20 cellular contexts compared by ENCODE assay signal in the genomic region with DNA sequence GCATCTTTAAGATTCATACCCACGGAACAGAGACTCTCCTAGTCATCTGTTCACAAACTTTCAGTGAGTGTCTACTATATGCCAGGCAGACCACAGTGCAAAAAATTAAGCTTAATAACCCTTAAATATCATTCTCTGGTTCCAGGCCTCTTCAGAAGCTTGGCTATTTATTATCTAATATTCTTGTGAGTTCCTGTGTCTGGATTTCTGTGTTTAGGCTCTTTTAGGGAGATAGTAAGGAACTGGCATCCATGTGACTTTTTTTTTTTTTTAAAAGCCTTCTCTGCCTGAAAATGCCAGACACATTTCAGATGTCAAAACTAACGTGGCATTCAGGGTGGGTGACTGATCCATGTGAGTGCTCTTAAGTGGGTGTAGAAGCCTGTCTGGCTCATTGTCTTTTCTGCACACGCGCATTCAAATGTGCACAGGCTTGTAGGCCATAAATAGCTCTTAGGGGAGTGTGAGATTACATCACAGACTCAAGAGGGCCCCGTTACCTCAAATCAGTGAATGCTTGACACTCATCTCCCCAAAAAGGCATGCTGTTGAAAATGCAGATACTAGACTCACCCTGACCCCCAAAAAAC.
A peak's percentile ranks its signal among the peaks of the same experiment; 100 is the strongest.
DNase-seq lines count a peak whose midpoint lies in the region; ATAC-seq and TF ChIP-seq lines count a peak whose summit lies in the region.
"Had no signal": no experiment of that assay in that cellular context is flagged by ENCODE, and none has a peak within 500 bp of the region (broad histone marks: within the 10 kb centered on the region; RNA-seq: fewer than 3 reads in every experiment).

No MANE protein-coding gene starts in this region.

- no peaks in the 10 kb centered on the region for H3K27me3 Mint-ChIP-seq in CD8-positive, alpha-beta T cell (ENCODE audit: low read depth)
- H3K27me3 Mint-ChIP-seq in activated naive CD4-positive, alpha-beta T cell treated with anti-CD3 and anti-CD28 coated beads for 36 hours (ENCODE audit: low read depth) = no peaks in the 10 kb centered on the region
- H3K27me3 Mint-ChIP-seq: activated naive CD4-positive, alpha-beta T cell treated with anti-CD3 and anti-CD28 coated beads, Interleukin-2, amount 50 U/mL, for 24 hours; naive thymus-derived CD4-positive, alpha-beta T cell had no signal

- DNase-seq in GM13977 (ENCODE audit: low spot score) (peak; percentile 37), NCI-H1105 treated with DMSO at 0.1 percent for 48 hours (lab: John Stamatoyannopoulos, UW) (peak; percentile 10), epithelial cell of esophagus (ENCODE audit: low read depth) (peak; percentile 10), nucleus accumbens (lab: John Stamatoyannopoulos, UW) (peak in 33 of 56 donors; percentile 9 to 89 (median 41)), brain microvascular endothelial cell (no peak)
- no peak for DNase-seq in CD8-positive, alpha-beta T cell
- no peak for DNase-seq in activated naive CD4-positive, alpha-beta T cell treated with anti-CD3 and anti-CD28 coated beads for 36 hours
- DNase-seq: activated CD4-positive, alpha-beta T cell treated with anti-CD3 and anti-CD28 coated beads for 1 hour; activated T-cell treated with anti-CD3 and anti-CD28 coated beads, Interleukin-2, amount 50 U/mL, for 72 hours; naive thymus-derived CD4-positive, alpha-beta T cell; NCI-H1092 treated with DMSO at 0.1 percent for 48 hours; NCI-H226; stimulated activated CD4-positive, alpha-beta T cell treated with anti-CD3 and anti-CD28 coated beads, Interleukin-1b, Interleukin-23, amount 100 ng/mL, for 48 hours; stimulated activated naive CD4-positive, alpha-beta T cell treated with Interleukin-2 at 50 U/mL for 16 hours had no signal

- peaks cover 24% of the 10 kb centered on the region for H3K36me3 Mint-ChIP-seq in CD8-positive, alpha-beta T cell
- H3K36me3 Mint-ChIP-seq in activated naive CD4-positive, alpha-beta T cell treated with anti-CD3 and anti-CD28 coated beads for 36 hours (ENCODE audit: low read depth) = peaks cover 2% of the 10 kb centered on the region

- ATAC-seq in HG03342 (IDR thresholded peaks at IDR 0.05; ENCODE audit: unreplicated experiment) = no peak
- no peak for ATAC-seq in CD8-positive, alpha-beta T cell
- ATAC-seq: activated T-cell treated with anti-CD3 and anti-CD28 coated beads, Interleukin-2, amount 50 U/mL, for 72 hours; naive thymus-derived CD4-positive, alpha-beta T cell had no signal

- TF ChIP-seq CTCF in GM13977 (IDR thresholded peaks at IDR 0.05; ENCODE audit: extremely low read depth, insufficient read depth, missing control alignments) (no peak), epithelial cell of esophagus (IDR thresholded peaks at IDR 0.05; ENCODE audit: insufficient read depth, low read depth, low read length, missing control alignments) (no peak), brain microvascular endothelial cell (IDR thresholded peaks at IDR 0.05; ENCODE audit: low read depth, low read length, missing control alignments) (no peak)
- TF ChIP-seq CTCF in CD8-positive, alpha-beta T cell (IDR thresholded peaks at IDR 0.05) = no peak

- H3K4me1 Mint-ChIP-seq in CD8-positive, alpha-beta T cell (ENCODE audit: low read depth) = peaks cover 14% of the 10 kb centered on the region
- H3K4me1 Mint-ChIP-seq in activated naive CD4-positive, alpha-beta T cell treated with anti-CD3 and anti-CD28 coated beads for 36 hours (ENCODE audit: low read depth) = no peaks in the 10 kb centered on the region
- H3K4me1 Mint-ChIP-seq: activated naive CD4-positive, alpha-beta T cell treated with anti-CD3 and anti-CD28 coated beads, Interleukin-2, amount 50 U/mL, for 24 hours had no signal

- no peaks in the 10 kb centered on the region for H3K4me1 ChIP-seq in CD8-positive, alpha-beta T cell (ENCODE audit: insufficient read depth, low read length)

- POLR2A ChIA-PET in CD8-positive, alpha-beta T cell (lab: Charles Lee) = interaction anchor here (0.6 kb wide), 1 partner anchor 233 kb away, joined by 3 read pairs; no protein-coding TSS in a partner anchor

- H3K9me3 Mint-ChIP-seq in CD8-positive, alpha-beta T cell = no peaks in the 10 kb centered on the region
- no peaks in the 10 kb centered on the region for H3K9me3 Mint-ChIP-seq in activated naive CD4-positive, alpha-beta T cell treated with anti-CD3 and anti-CD28 coated beads for 36 hours
- H3K9me3 Mint-ChIP-seq: activated naive CD4-positive, alpha-beta T cell treated with anti-CD3 and anti-CD28 coated beads, Interleukin-2, amount 50 U/mL, for 24 hours; activated T-cell treated with anti-CD3 and anti-CD28 coated beads, Interleukin-2, amount 50 U/mL, for 72 hours had no signal

- H3K9me3 ChIP-seq in CD8-positive, alpha-beta T cell (ENCODE audit: low read length) = no peaks in the 10 kb centered on the region
- H3K9me3 ChIP-seq: tibial nerve had no signal

- H3K4me3 Mint-ChIP-seq in CD8-positive, alpha-beta T cell = no peak overlapping the region
- no peak overlapping the region for H3K4me3 Mint-ChIP-seq in activated naive CD4-positive, alpha-beta T cell treated with anti-CD3 and anti-CD28 coated beads for 36 hours
- H3K4me3 Mint-ChIP-seq: activated naive CD4-positive, alpha-beta T cell treated with anti-CD3 and anti-CD28 coated beads, Interleukin-2, amount 50 U/mL, for 24 hours; activated T-cell treated with anti-CD3 and anti-CD28 coated beads, Interleukin-2, amount 50 U/mL, for 72 hours; naive thymus-derived CD4-positive, alpha-beta T cell had no signal

- intact Hi-C loops in CD8-positive, alpha-beta T cell (cut with DNase I, micrococcal nuclease) = no loop called here
- intact Hi-C loops in activated naive CD4-positive, alpha-beta T cell treated with anti-CD3 and anti-CD28 coated beads for 36 hours (cut with micrococcal nuclease) = no loop called here

- in situ Hi-C loops in GM13977 (cut with MboI; ENCODE audit: low pct_unique_long_range_greater_than_20kb, low sequenced_read_pairs, unreplicated experiment) = no loop called here
- in situ Hi-C loops in brain microvascular endothelial cell (cut with HindIII; ENCODE audit: low pct_ligation_motif_present, low sequenced_read_pairs) = no loop called here

- CTCF ChIA-PET in CD8-positive, alpha-beta T cell (lab: Charles Lee) = no interaction called here
- CTCF ChIA-PET in activated naive CD4-positive, alpha-beta T cell treated with anti-CD3 and anti-CD28 coated beads for 36 hours (lab: Charles Lee) = interaction anchor here (0.6 to 0.7 kb wide), 2 partner anchors 519 to 1265 kb away, joined by 3 to 4 read pairs; no protein-coding TSS in a partner anchor

- H3K27ac ChIP-seq in brain microvascular endothelial cell = no peak overlapping the region
- no peak overlapping the region for H3K27ac ChIP-seq in CD8-positive, alpha-beta T cell (ENCODE audit: low read depth, low read length)
- H3K27ac ChIP-seq: coronary artery, KMS-11, parathyroid adenoma, tibial nerve had no signal

- H3K36me3 ChIP-seq in brain microvascular endothelial cell (replicated peaks) = no peaks in the 10 kb centered on the region
- no peaks in the 10 kb centered on the region for H3K36me3 ChIP-seq in CD8-positive, alpha-beta T cell (ENCODE audit: insufficient read depth, low read length)
- H3K36me3 ChIP-seq: tibial nerve had no signal

- no peaks in the 10 kb centered on the region for H3K27me3 ChIP-seq in brain microvascular endothelial cell (replicated peaks)
- H3K27me3 ChIP-seq in CD8-positive, alpha-beta T cell (ENCODE audit: insufficient read depth, low read length) = no peaks in the 10 kb centered on the region
- H3K27me3 ChIP-seq: tibial nerve had no signal

- H3K4me3 ChIP-seq in epithelial cell of esophagus (ENCODE audit: low read length) (no peak overlapping the region), brain microvascular endothelial cell (ENCODE audit: low read depth, low read length) (no peak overlapping the region)
- no peak overlapping the region for H3K4me3 ChIP-seq in CD8-positive, alpha-beta T cell (ENCODE audit: low read depth, low read length)
- H3K4me3 ChIP-seq: coronary artery, tibial nerve had no signal

- no peak overlapping the region for H3K27ac Mint-ChIP-seq in CD8-positive, alpha-beta T cell
- no peak overlapping the region for H3K27ac Mint-ChIP-seq in activated naive CD4-positive, alpha-beta T cell treated with anti-CD3 and anti-CD28 coated beads for 36 hours
- H3K27ac Mint-ChIP-seq: activated naive CD4-positive, alpha-beta T cell treated with anti-CD3 and anti-CD28 coated beads, Interleukin-2, amount 50 U/mL, for 24 hours; activated T-cell treated with anti-CD3 and anti-CD28 coated beads, Interleukin-2, amount 50 U/mL, for 72 hours; naive thymus-derived CD4-positive, alpha-beta T cell had no signal

Comparison
In these comparisons a context has a peak if more than half of its experiments do, and no peak if none do; other contexts are left out.
1. DNase-seq: peak in GM13977 (single experiment), NCI-H1105 treated with DMSO at 0.1 percent for 48 hours (single experiment), epithelial cell of esophagus (single experiment) and nucleus accumbens (33 of 56); none in brain microvascular endothelial cell (single experiment), CD8-positive, alpha-beta T cell (0 of 7) and activated naive CD4-positive, alpha-beta T cell treated with anti-CD3 and anti-CD28 coated beads for 36 hours (single experiment).